Comparison of ENCODE assay signal across 28 cellular contexts in genomic region chr1:165595561-165595960, GRCh38. TPM values are rescaled to one million over a fixed set of nuclear protein-coding genes. Genes with fewer than 3 reads are reported as not detected.
DNase-seq lines count a peak whose midpoint lies in the region; ATAC-seq and TF ChIP-seq lines count a peak whose summit lies in the region.
"Had no signal": no experiment of that assay in that cellular context is flagged by ENCODE, and none has a peak within 500 bp of the region (broad histone marks: within the 10 kb centered on the region; RNA-seq: fewer than 3 reads in every experiment).

No MANE protein-coding gene starts in this region.

- no peak overlapping the region for H3K4ac ChIP-seq in mesenchymal stem cell (ENCODE audit: low read depth in 1 of 2, low read length in 2 of 2)

- H3K18ac ChIP-seq in mesenchymal stem cell (ENCODE audit: low read depth in 1 of 2, low read length in 2 of 2) = no peak overlapping the region

- H2AK5ac ChIP-seq in mesenchymal stem cell (ENCODE audit: low read length, severe bottlenecking) = no peak overlapping the region

- H3K14ac ChIP-seq in mesenchymal stem cell (ENCODE audit: low read length in 2 of 2) = no peak overlapping the region

- no peak overlapping the region for H4K91ac ChIP-seq in mesenchymal stem cell (ENCODE audit: low read length)

- no peak overlapping the region for H3K23ac ChIP-seq in mesenchymal stem cell (ENCODE audit: low read length in 2 of 2)

- H3K27ac ChIP-seq in mesenchymal stem cell (ENCODE audit: low read length, poor library complexity, severe bottlenecking) = no peak overlapping the region
- H3K27ac ChIP-seq: foreskin keratinocyte, pancreas, right lobe of liver, thyroid gland had no signal

- no peak overlapping the region for H3K4me2 ChIP-seq in mesenchymal stem cell (ENCODE audit: low read length, poor library complexity, severe bottlenecking)

- peak overlapping the region; percentile 8 for H3K9ac ChIP-seq in mesenchymal stem cell (ENCODE audit: low read length)

- peaks cover 21 to 32% of the 10 kb centered on the region in 2 experiments for H3K27me3 ChIP-seq in mesenchymal stem cell (ENCODE audit: control insufficient read depth in 1 of 2, insufficient read depth in 1 of 2, low read length in 2 of 2)
- H3K27me3 ChIP-seq: right lobe of liver, thyroid gland had no signal

- H3K4me1 ChIP-seq in mesenchymal stem cell (ENCODE audit: control insufficient read depth, insufficient read depth, low read depth, low read length) = no peaks in the 10 kb centered on the region

- no peak overlapping the region for H2BK15ac ChIP-seq in mesenchymal stem cell (ENCODE audit: low read depth, poor library complexity, severe bottlenecking)

- ATAC-seq in HG03378 (IDR thresholded peaks at IDR 0.05; ENCODE audit: unreplicated experiment) (no peak), GM19397 (IDR thresholded peaks at IDR 0.05; ENCODE audit: unreplicated experiment) (no peak), left colon (no peak)
- ATAC-seq: effector memory CD8-positive, alpha-beta T cell; foreskin keratinocyte; natural killer cell; pancreas; right lobe of liver had no signal

- H2BK12ac ChIP-seq in mesenchymal stem cell (ENCODE audit: low read length in 2 of 2) = no peak overlapping the region

- H3K4me3 ChIP-seq in cardiac fibroblast (replicated peaks in 1 of 2; ENCODE audit: low read depth in 2 of 2, low read length in 2 of 2) = no peak overlapping the region
- H3K4me3 ChIP-seq in mesenchymal stem cell (ENCODE audit: insufficient read depth in 1 of 2, low read depth in 1 of 2, low read length in 2 of 2) = no peak overlapping the region
- H3K4me3 ChIP-seq: HAP-1, pancreas, right lobe of liver, thyroid gland had no signal

- no peak overlapping the region for H2AFZ ChIP-seq in mesenchymal stem cell (ENCODE audit: low read depth, low read length)

- H2BK5ac ChIP-seq in mesenchymal stem cell (ENCODE audit: low read depth, low read length, poor library complexity, severe bottlenecking) = no peak overlapping the region

- intact Hi-C loops in left colon (cut with DNase I, micrococcal nuclease) = loop anchor here in 1 of 2 donors (10.0 kb wide), 1 partner anchor 451 kb away; no protein-coding TSS in a partner anchor

- no peak overlapping the region for H4K8ac ChIP-seq in mesenchymal stem cell (ENCODE audit: low read length)

- H3K36me3 ChIP-seq in mesenchymal stem cell (ENCODE audit: control insufficient read depth in 1 of 2, insufficient read depth in 2 of 2, low read depth in 1 of 2, low read length in 2 of 2) = no peaks in the 10 kb centered on the region
- H3K36me3 ChIP-seq: HAP-1, pancreas, right lobe of liver, thyroid gland had no signal

- TF ChIP-seq CTCF in cardiac fibroblast (IDR thresholded peaks at IDR 0.05; ENCODE audit: low read depth, low read length) = no peak

- DNase-seq in EH (ENCODE audit: low read depth) (peak; percentile 70), M059J (ENCODE audit: low read depth) (peak; percentile 54), cardiac fibroblast (ENCODE audit: low read depth in 2 of 2) (peak; percentile 11 to 72), mesenchymal stem cell (peak; percentile 57), HK-2 (ENCODE audit: unreplicated experiment) (no peak), left colon (no peak)
- DNase-seq: activated CD4-positive, alpha-beta T cell treated with anti-CD3 and anti-CD28 coated beads, Interleukin-2, amount 10 ng/mL, durations not matched to agents 24 days and 14 days; activated CD8-positive, alpha-beta memory T cell treated with anti-CD3 and anti-CD28 coated beads, Interleukin-2, amount 50 U/mL, for 48 hours; activated gamma-delta T cell treated with Interleukin-2 at 50 U/mL for 16 hours; amygdala; effector memory CD8-positive, alpha-beta T cell; foreskin keratinocyte; mesendoderm; natural killer cell; NCI-H2029 treated with DMSO at 0.1 percent for 48 hours; NCI-H510A treated with DMSO at 0.1 percent for 48 hours; pancreas; right lobe of liver; SHP77; stimulated activated naive CD4-positive, alpha-beta T cell; T-helper 1 cell; thyroid gland had no signal

- no peak overlapping the region for H2BK120ac ChIP-seq in mesenchymal stem cell (ENCODE audit: low read depth, low read length)

- no peaks in the 10 kb centered on the region for H3K79me1 ChIP-seq in mesenchymal stem cell (replicated peaks; ENCODE audit: low read length, poor library complexity, severe bottlenecking)

- H3K9me3 ChIP-seq in mesenchymal stem cell (ENCODE audit: control insufficient read depth, low read length) = no peaks in the 10 kb centered on the region
- H3K9me3 ChIP-seq: HAP-1, pancreas, right lobe of liver, thyroid gland had no signal

RNA-seq across cellular contexts. Expression of gene MGST3, which starts 35.5 kb away (rescaled TPM):
- 89.6 and 99.6 TPM in 2 replicates for total RNA-seq in M059J (2014; rRNA removed; shearing (Covaris generic))
- 532 TPM for polyA plus RNA-seq in mesenchymal stem cell (2013, experiment 1 of 2)
- 548 TPM for polyA plus RNA-seq in mesenchymal stem cell (2013, experiment 2 of 2)
- total RNA-seq in left colon = 100 to 1,000 TPM; 366 to 451 TPM

RNA-seq across cellular contexts. Expression of gene LRRC52, which starts 51.8 kb away (rescaled TPM):
- not detected in 2 replicates for total RNA-seq in M059J (2014; rRNA removed; shearing (Covaris generic))
- not detected for polyA plus RNA-seq in mesenchymal stem cell (2013, experiment 1 of 2)
- polyA plus RNA-seq in mesenchymal stem cell (2013, experiment 2 of 2) = not detected
- not detected for total RNA-seq in left colon
- total RNA-seq: activated CD4-positive, alpha-beta T cell treated with anti-CD3 and anti-CD28 coated beads, Interleukin-2, amount 10 ng/mL, durations not matched to agents 24 days and 14 days; chondrocyte; foreskin keratinocyte; kidney epithelial cell; natural killer cell; pancreas; right lobe of liver had no signal
- polyA plus RNA-seq: foreskin keratinocyte, IgD-negative memory B cell, pancreas had no signal

Comparison
In these comparisons a context has a peak if more than half of its experiments do, and no peak if none do; other contexts are left out.
1. DNase-seq: peak in EH (single experiment), M059J (single experiment), cardiac fibroblast (2 of 2) and mesenchymal stem cell (single experiment); none in HK-2 (single experiment) and left colon (0 of 2).